8 cellular contexts compared by ENCODE assay signal in genomic region chr15:69462030-69462492, GRCh38. TPM values are rescaled to one million over a fixed set of nuclear protein-coding genes. Genes with fewer than 3 reads are reported as not detected.
DNase-seq lines count a peak whose midpoint lies in the region; ATAC-seq and TF ChIP-seq lines count a peak whose summit lies in the region.

No MANE protein-coding gene starts in this region.

- 74 to 76% methylated on average over 20 to 22 of the region's 23 CpGs for whole genome bisulfite sequencing in esophagus squamous epithelium, 2 donors

- peak overlapping the region; percentile 94 for H2AFZ ChIP-seq in parathyroid adenoma

- peak overlapping the region; percentile 88 for H3K4me2 ChIP-seq in parathyroid adenoma (ENCODE audit: low read length)

- TF ChIP-seq CTCF in RWPE2 (IDR thresholded peaks at IDR 0.05; ENCODE audit: poor library complexity, severe bottlenecking) = no peak
- TF ChIP-seq CTCF in esophagus squamous epithelium (IDR thresholded peaks at IDR 0.05) = no peak
- no peak for TF ChIP-seq CTCF in parathyroid adenoma (IDR thresholded peaks at IDR 0.05)

- H3K27ac ChIP-seq in RWPE2 (ENCODE audit: poor library complexity, severe bottlenecking) = peak overlapping the region; percentile 62
- peak overlapping the region in 3 of 4 donors; percentile 87 to 94 (median 93) for H3K27ac ChIP-seq in esophagus squamous epithelium
- peak overlapping the region; percentile 78 for H3K27ac ChIP-seq in parathyroid adenoma

- DNase-seq in NOMO-1 treated with dmso at 0.1 percent for 144 hours (lab: John Stamatoyannopoulos, UW; ENCODE audit: unreplicated experiment) (peak; percentile 31), NOMO-1 treated with DMSO at 0.1 percent for 48 hours (lab: John Stamatoyannopoulos, UW; ENCODE audit: unreplicated experiment) (no peak), RWPE2 (ENCODE audit: low spot score) (peak; percentile 66), esophagus squamous epithelium (lab: John Stamatoyannopoulos, UW) (no peak), NCI-H2196 treated with DMSO at 0.1 percent for 48 hours (lab: John Stamatoyannopoulos, UW; ENCODE audit: unreplicated experiment) (no peak), NCI-H526 treated with DMSO at 0.1 percent for 48 hours (lab: John Stamatoyannopoulos, UW) (no peak)

- no peaks in the 10 kb centered on the region for H3K9me3 ChIP-seq in RWPE2 (ENCODE audit: severe bottlenecking)
- no peaks in the 10 kb centered on the region for H3K9me3 ChIP-seq in esophagus squamous epithelium
- no peaks in the 10 kb centered on the region for H3K9me3 ChIP-seq in parathyroid adenoma (ENCODE audit: control insufficient read depth, low read length)

- ATAC-seq in RWPE2 (ENCODE audit: low read depth) (no peak), HG03159 (IDR thresholded peaks at IDR 0.05; ENCODE audit: unreplicated experiment) (no peak)

- H3K9ac ChIP-seq in parathyroid adenoma = no peak overlapping the region

- peak overlapping the region; percentile 42 for H3K4me3 ChIP-seq in RWPE2 (ENCODE audit: severe bottlenecking)
- H3K4me3 ChIP-seq in esophagus squamous epithelium = peak overlapping the region; percentile 39 to 69 (median 58)
- peak overlapping the region; percentile 58 for H3K4me3 ChIP-seq in parathyroid adenoma (ENCODE audit: low read depth, low read length)

- H3K36me3 ChIP-seq in RWPE2 (ENCODE audit: low read depth) (peaks cover 10% of the 10 kb centered on the region), esophagus squamous epithelium (peaks cover 0 to 10% (median under 1%) of the 10 kb centered on the region in 3 donors), parathyroid adenoma (ENCODE audit: control insufficient read depth, insufficient read depth, low read length) (no peaks in the 10 kb centered on the region)

- TF ChIP-seq POLR2A in esophagus squamous epithelium (IDR thresholded peaks at IDR 0.05) = no peak

- intact Hi-C loops in esophagus squamous epithelium (cut with DNase I) = no loop called here

- no peaks in the 10 kb centered on the region for H3K27me3 ChIP-seq in RWPE2 (ENCODE audit: insufficient read depth, poor library complexity, severe bottlenecking)
- H3K27me3 ChIP-seq in esophagus squamous epithelium = no peaks in the 10 kb centered on the region
- no peaks in the 10 kb centered on the region for H3K27me3 ChIP-seq in parathyroid adenoma (ENCODE audit: control insufficient read depth, insufficient read depth, low read length)

- no peaks in the 10 kb centered on the region for H3K79me2 ChIP-seq in parathyroid adenoma

- peaks cover 24% of the 10 kb centered on the region for H3K4me1 ChIP-seq in RWPE2 (ENCODE audit: insufficient read depth, poor library complexity, severe bottlenecking)
- H3K4me1 ChIP-seq in esophagus squamous epithelium = peaks cover 17 to 54% (median 18%) of the 10 kb centered on the region in 3 donors
- H3K4me1 ChIP-seq in parathyroid adenoma = no peaks in the 10 kb centered on the region

RNA-seq across cellular contexts. Expression of gene RPLP1, which starts 9.4 kb away (rescaled TPM):
- total RNA-seq in esophagus squamous epithelium = 1,000 to 10,000 TPM in 1 of 4 donors, 100 to 1,000 TPM in 3; 358 to 1,172 (median 586) TPM

RNA-seq across cellular contexts. Expression of gene KIF23, which starts 47.9 kb away (rescaled TPM):
- total RNA-seq in esophagus squamous epithelium = 10 to 100 TPM; 13.5 to 33.2 (median 13.9) TPM

Comparison
In these comparisons a context has a peak if more than half of its experiments do, and no peak if none do; other contexts are left out.
1. DNase-seq: peak in NOMO-1 treated with dmso at 0.1 percent for 144 hours (single experiment) and RWPE2 (single experiment); none in NOMO-1 treated with DMSO at 0.1 percent for 48 hours (single experiment), esophagus squamous epithelium (single experiment), NCI-H2196 treated with DMSO at 0.1 percent for 48 hours (single experiment) and NCI-H526 treated with DMSO at 0.1 percent for 48 hours (single experiment).
2. Peak in every context shown above with its lines, with median percentiles within 50 percentile points of each other: H3K27ac ChIP-seq and H3K4me3 ChIP-seq.